14 cellular contexts compared by ENCODE assay signal in the genomic region with DNA sequence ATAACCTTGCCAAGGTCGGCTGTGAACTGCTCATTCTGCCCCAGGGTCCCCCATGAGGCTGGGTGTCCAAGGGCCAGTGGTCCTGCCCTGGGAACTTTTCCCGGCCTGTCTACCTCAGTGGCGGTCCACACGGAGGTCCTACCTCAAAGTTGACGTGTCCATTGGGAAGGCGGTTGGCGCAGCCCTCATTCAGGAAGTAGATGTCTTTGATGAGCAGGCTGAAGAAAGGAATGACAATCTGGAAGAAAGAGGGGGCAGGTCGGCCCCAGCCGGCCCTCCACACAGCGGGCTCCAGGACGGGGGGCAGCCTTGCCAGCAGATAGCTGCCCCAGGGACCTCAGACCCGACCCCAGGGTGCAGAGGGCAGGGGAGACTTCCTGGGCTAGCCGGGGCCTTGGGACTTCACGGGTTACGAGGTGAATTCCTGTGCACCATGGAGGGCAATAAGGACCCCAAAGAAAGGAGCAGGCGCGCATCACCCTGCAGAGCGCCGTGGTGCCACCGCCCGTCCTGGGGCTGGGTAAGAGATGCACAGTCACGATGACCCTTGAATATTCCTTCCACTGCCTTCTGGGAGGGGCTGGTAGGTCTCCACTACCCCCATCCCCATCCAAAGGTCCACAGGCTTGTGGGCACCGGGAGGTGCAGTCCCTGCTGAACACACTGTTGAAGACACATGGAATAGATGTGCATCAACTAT. TPM values are rescaled to one million over a fixed set of nuclear protein-coding genes. Genes with fewer than 3 reads are reported as not detected.
A peak's percentile ranks its signal among the peaks of the same experiment; 100 is the strongest.
DNase-seq lines count a peak whose midpoint lies in the region; ATAC-seq, FAIRE-seq and TF ChIP-seq lines count a peak whose summit lies in the region.
"Had no signal": no experiment of that assay in that cellular context is flagged by ENCODE, and none has a peak within 500 bp of the region (broad histone marks: within the 10 kb centered on the region; RNA-seq: fewer than 3 reads in every experiment).

No MANE protein-coding gene starts in this region.

- H3K4me1 ChIP-seq in heart right ventricle: no peaks in the 10 kb centered on the region
- peaks cover 0 to 37% of the 10 kb centered on the region in 2 experiments; a peak in 4 of 5 replicates for H3K4me1 ChIP-seq in K562 (replicated peaks in 1 of 2; ENCODE audit: control insufficient read depth in 2 of 2, insufficient read depth in 2 of 2, low read length in 2 of 2)
- no peaks in the 10 kb centered on the region for H3K4me1 ChIP-seq in left lung
- H3K4me1 ChIP-seq in suprapubic skin: no peaks in the 10 kb centered on the region

- DNase-seq in Right ventricle myocardium superior (peak; percentile 22), heart right ventricle (no peak), K562 (ENCODE audit: extremely low read depth in 1 of 4, low spot score in 3 of 4) (no peak), left lung (peak; percentile 23 to 56), suprapubic skin (ENCODE audit: low spot score in 2 of 2) (peak; percentile 48 to 77), glutamatergic neuron (no peak)
- DNase-seq: AML-193; Calu3; CD4-positive, CD25-positive, alpha-beta regulatory T cell; HCEC 1CT; IMR-90; NCI-H1930; NCI-H510A had no signal

- no peaks in the 10 kb centered on the region for H3K79me2 ChIP-seq in K562 (ENCODE audit: control insufficient read depth, insufficient read depth, low read length)

- H3K9me3 ChIP-seq in heart right ventricle (no peaks in the 10 kb centered on the region), K562 (replicated peaks; ENCODE audit: control insufficient read depth, insufficient read depth, low read depth, low read length) (no peaks in the 10 kb centered on the region), left lung (no peaks in the 10 kb centered on the region), suprapubic skin (no peaks in the 10 kb centered on the region)

- peaks cover 3% of the 10 kb centered on the region for H3K36me3 Mint-ChIP-seq in glutamatergic neuron (ENCODE audit: unreplicated experiment)
- H3K36me3 Mint-ChIP-seq: CD4-positive, CD25-positive, alpha-beta regulatory T cell had no signal

- no peaks in the 10 kb centered on the region for H4K20me1 ChIP-seq in K562 (replicated peaks; ENCODE audit: control insufficient read depth, insufficient read depth, low read length)

- peaks cover 0 to 19% (median 4%) of the 10 kb centered on the region in 7 donors for H3K27me3 ChIP-seq in heart right ventricle
- H3K27me3 ChIP-seq in K562 (ENCODE audit: control insufficient read depth in 2 of 2, insufficient read depth in 2 of 2, low read length in 2 of 2): peaks cover 0 to 19% of the 10 kb centered on the region in 2 experiments; a peak in 2 of 5 replicates
- peaks cover 0 to 23% of the 10 kb centered on the region in 2 donors for H3K27me3 ChIP-seq in left lung
- peaks cover 6% of the 10 kb centered on the region for H3K27me3 ChIP-seq in suprapubic skin

- H3K27ac ChIP-seq in heart right ventricle (no peak overlapping the region), K562 (ENCODE audit: extremely low read depth, low read depth, low read length) (no peak overlapping the region), left lung (no peak overlapping the region), suprapubic skin (no peak overlapping the region)

- H3K9ac ChIP-seq in K562 (ENCODE audit: insufficient read depth in 1 of 2, low read depth in 2 of 2, low read length in 2 of 2): no peak overlapping the region

- intact Hi-C loops in Right ventricle myocardium superior (cut with DNase I) (no loop called here), heart right ventricle (cut with DNase I) (no loop called here), K562 (cut with micrococcal nuclease) (no loop called here), left lung (cut with DNase I) (no loop called here)

- WGBS in heart right ventricle, 2 donors: 85 to 88% methylated on average over 23 of the region's 23 CpGs
- WGBS in K562 (ENCODE audit: insufficient coverage, low coverage, missing lambda C conversion rate): 39% methylated on average over 17 of the region's 23 CpGs
- WGBS in suprapubic skin: 91% methylated on average over 17 of the region's 23 CpGs

- H2AFZ ChIP-seq in K562 (ENCODE audit: low read depth, low read length): no peak overlapping the region

- H3K9me1 ChIP-seq in K562 (ENCODE audit: control insufficient read depth, insufficient read depth, low read length): no peaks in the 10 kb centered on the region

- H3K27me3 Mint-ChIP-seq in glutamatergic neuron (ENCODE audit: unreplicated experiment): peaks cover 4% of the 10 kb centered on the region

- in situ Hi-C loops in K562 (cut with MboI): no loop called here

- H3K4me2 ChIP-seq in K562 (ENCODE audit: insufficient read depth, low read length): no peak overlapping the region

- no peak for TF ChIP-seq RAD21 in K562 (CRISPR knock-in tag; conservative IDR thresholded peaks at IDR 0.05 in 1 of 2, IDR thresholded peaks at IDR 0.05 in 1 of 2)

- H3K36me3 ChIP-seq in heart right ventricle: no peaks in the 10 kb centered on the region
- no peaks in the 10 kb centered on the region for H3K36me3 ChIP-seq in K562 (ENCODE audit: control insufficient read depth, insufficient read depth, low read length)
- H3K36me3 ChIP-seq in left lung: no peaks in the 10 kb centered on the region
- H3K36me3 ChIP-seq in suprapubic skin: no peaks in the 10 kb centered on the region

- H3K27ac Mint-ChIP-seq in glutamatergic neuron (ENCODE audit: unreplicated experiment): no peak overlapping the region
- H3K27ac Mint-ChIP-seq: CD4-positive, CD25-positive, alpha-beta regulatory T cell had no signal

- ATAC-seq in Right ventricle myocardium superior (ENCODE audit: poor library complexity) (no peak), heart right ventricle (no peak), K562 (no peak), left lung (no peak), GM18519 (IDR thresholded peaks at IDR 0.05; ENCODE audit: low FRiP score, unreplicated experiment) (no peak)

- H3K9me3 Mint-ChIP-seq in glutamatergic neuron (ENCODE audit: unreplicated experiment): peaks cover 4% of the 10 kb centered on the region

- CTCF ChIA-PET in K562 (lab: Yijun Ruan, JAX; ENCODE audit: low intra/inter-chr PET ratio): no interaction called here

- TF ChIP-seq CTCF in heart right ventricle (IDR thresholded peaks at IDR 0.05) (no peak), K562 (IDR thresholded peaks at IDR 0.05 in 2 of 3, conservative IDR thresholded peaks at IDR 0.05 in 1 of 3; ENCODE audit: insufficient read depth in 2 of 3, low read depth in 1 of 3, low read length in 3 of 3) (no peak), left lung (IDR thresholded peaks at IDR 0.05) (no peak), suprapubic skin (IDR thresholded peaks at IDR 0.05) (no peak), glutamatergic neuron (IDR thresholded peaks at IDR 0.05; ENCODE audit: partially characterized antibody, unreplicated experiment) (no peak)

- POLR2A ChIA-PET in K562 (lab: Yijun Ruan, JAX): no interaction called here

- no peak for TF ChIP-seq EP300 in K562 (IDR thresholded peaks at IDR 0.05; ENCODE audit: low read length)
- TF ChIP-seq EP300 in suprapubic skin (IDR thresholded peaks at IDR 0.05): no peak

- TF ChIP-seq POLR2A in K562 (conservative IDR thresholded peaks at IDR 0.05) (no peak), suprapubic skin (IDR thresholded peaks at IDR 0.05) (no peak)

- FAIRE-seq in K562 (lab: Jason Lieb, UNC): no peak

- BruUV-seq in K562 (replicated peaks; lab: Mats Ljungman, UMichigan): no TSS peak

- H3K4me3 Mint-ChIP-seq in glutamatergic neuron (ENCODE audit: unreplicated experiment): no peak overlapping the region
- H3K4me3 Mint-ChIP-seq: CD4-positive, CD25-positive, alpha-beta regulatory T cell had no signal

- peaks cover 3% of the 10 kb centered on the region for H3K4me1 Mint-ChIP-seq in glutamatergic neuron (ENCODE audit: low read depth, unreplicated experiment)
- H3K4me1 Mint-ChIP-seq: CD4-positive, CD25-positive, alpha-beta regulatory T cell had no signal

- H3K4me3 ChIP-seq in heart right ventricle (no peak overlapping the region), K562 (no peak overlapping the region), left lung (no peak overlapping the region), suprapubic skin (no peak overlapping the region)

TF ChIP-seq in K562, 482 proteins besides CTCF, POLR2A, EP300 and RAD21 (continues in another document):
- TF ChIP-seq ZNF316 (IDR thresholded peaks at IDR 0.05) (peak; percentile 34; the same call in 1 of the 2 replicates), MAFG (tag; conservative IDR thresholded peaks at IDR 0.05) (peak; percentile 65), MAFK (IDR thresholded peaks at IDR 0.05; ENCODE audit: low read length) (peak; percentile 15; the same call in 1 of the 2 replicates), KLF16 (IDR thresholded peaks at IDR 0.05) (no peak), C11orf30 (IDR thresholded peaks at IDR 0.05; ENCODE audit: low read depth) (peak; percentile 68), NFE2 (IDR thresholded peaks at IDR 0.05; ENCODE audit: low read depth) (peak; percentile 52; the same call in 1 of the 2 replicates), TEAD4 (IDR thresholded peaks at IDR 0.05; ENCODE audit: low read length) (no peak), TEAD4 (CRISPR knock-in tag; IDR thresholded peaks at IDR 0.05; ENCODE audit: borderline replicate concordance) (no peak)

RNA-seq across cellular contexts. Expression of a gene that starts 42.9 kb away (rescaled TPM):
- total RNA-seq in Right ventricle myocardium superior (49.8 TPM), heart right ventricle (10 to 100 TPM; 25.8 to 55.8 (median 34.5) TPM), K562 (2014; rRNA removed) (25.7 and 28.0 TPM in 2 replicates), K562 (2014; rRNA removed; fragmentation: Illumina TruSeq; extraction: Trizol) (24.0 and 26.2 TPM in 2 replicates), K562 (2015; rRNA removed; fragmentation: Illumina TruSeq; extraction: Trizol) (39.4 and 39.5 TPM in 2 replicates), K562 (2021) (30.0 and 32.2 TPM in 2 replicates), left lung (100 to 1,000 TPM in 1 of 2 donors, 10 to 100 TPM in 1; 84.0 to 125 TPM), suprapubic skin (10 to 100 TPM; 24.8 to 37.2 (median 29.8) TPM), glutamatergic neuron (ENCODE audit: unreplicated experiment) (104 TPM)
- polyA plus RNA-seq in heart right ventricle (10 to 100 TPM; 21.9 to 33.6 TPM), K562 (2011; rRNA removed) (29.0 and 31.4 TPM in 2 replicates), K562 (2014; fragmentation: Illumina TruSeq; extraction: Trizol) (23.2 and 30.9 TPM in 2 replicates), K562 (2014; fragmentation: Nextera tagmentation; extraction: Ambion mirVana) (1 to 10 TPM; 5.8 to 6.8 TPM), K562 (2014; rRNA removed) (26.7 and 27.1 TPM in 2 replicates)
- 19.1 and 19.5 TPM in 2 replicates for total RNA-seq in K562 (2011; cell fraction: chromatin; rRNA removed; ENCODE audit: low replicate concordance)
- 12.8 and 17.0 TPM in 2 replicates for total RNA-seq in K562 (2011; cell fraction: nucleolus; rRNA removed)
- total RNA-seq in K562 (2011; cell fraction: nucleoplasm; rRNA removed): 23.6 and 30.7 TPM in 2 replicates
- polyA plus RNA-seq in K562 (2011; cell fraction: cytosol; rRNA removed): 24.5 and 27.9 TPM in 2 replicates
- 14.2 and 19.3 TPM in 2 replicates for polyA plus RNA-seq in K562 (2011; cell fraction: nucleus; rRNA removed)
- 31.0 and 76.8 TPM in 2 replicates for polyA plus RNA-seq in K562 (2012)
- polyA minus RNA-seq in K562 (2011; rRNA and poly(A)+ RNA removed): 24.2 and 25.4 TPM in 2 replicates
- 11.7 and 14.7 TPM in 2 replicates for polyA minus RNA-seq in K562 (2011; cell fraction: cytosol; rRNA and poly(A)+ RNA removed)
- 10.0 and 13.7 TPM in 2 replicates for polyA minus RNA-seq in K562 (2011; cell fraction: nucleus; rRNA and poly(A)+ RNA removed)

Comparison
In these comparisons a context has a peak if more than half of its experiments do, and no peak if none do; other contexts are left out.
1. DNase-seq: peak in Right ventricle myocardium superior (single experiment), left lung (2 of 2) and suprapubic skin (2 of 2); none in heart right ventricle (0 of 2), K562 (0 of 4) and glutamatergic neuron (single experiment).